In the genomic region with DNA sequence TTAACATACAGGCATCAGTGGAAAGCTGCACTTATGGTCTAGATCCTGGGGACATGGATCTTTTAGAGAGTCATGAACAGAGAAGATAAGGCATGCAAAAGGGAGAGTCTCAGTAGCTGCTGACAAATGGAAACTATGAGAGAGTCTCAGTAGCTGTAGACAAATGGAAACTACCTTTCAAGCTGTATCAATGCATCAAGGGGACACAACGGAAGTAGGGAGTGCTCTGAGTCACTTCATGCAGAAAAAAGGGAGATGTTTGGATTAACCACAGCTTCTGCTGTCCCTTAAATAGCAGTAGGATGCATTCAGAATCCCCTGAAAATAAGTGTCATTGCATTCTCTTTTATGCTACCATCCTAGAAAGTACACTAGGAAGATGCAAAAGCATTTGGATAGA, we compare ENCODE assay signal across 13 cellular contexts.
DNase-seq lines count a peak whose midpoint lies in the region; ATAC-seq, FAIRE-seq and TF ChIP-seq lines count a peak whose summit lies in the region.
"Had no signal": no experiment of that assay in that cellular context is flagged by ENCODE, and none has a peak within 500 bp of the region (broad histone marks: within the 10 kb centered on the region; RNA-seq: fewer than 3 reads in every experiment).

No MANE protein-coding gene starts in this region.

- H4K20me1 ChIP-seq in GM12878 (ENCODE audit: control insufficient read depth, insufficient read depth), result no peaks in the 10 kb centered on the region

- H3K79me2 ChIP-seq in GM12878 (ENCODE audit: control insufficient read depth, insufficient read depth, low read length), result no peaks in the 10 kb centered on the region

- ATAC-seq in GM18909 (IDR thresholded peaks at IDR 0.05; ENCODE audit: poor library complexity, unreplicated experiment) (peak; percentile 96), GM21717 (IDR thresholded peaks at IDR 0.05; ENCODE audit: unreplicated experiment) (peak; percentile 92), HG03097 (IDR thresholded peaks at IDR 0.05; ENCODE audit: low FRiP score, unreplicated experiment) (peak; percentile 86), GM12878 (peak; percentile 82), upper lobe of left lung (ENCODE audit: low FRiP score in 2 of 2) (no peak)

- intact Hi-C loops in GM12878 (cut with micrococcal nuclease; ENCODE audit: unreplicated experiment), result loop anchor here (2.0 kb wide), 1 partner anchor 23 kb away; no protein-coding TSS in a partner anchor

- no peak overlapping the region for H3K4me2 ChIP-seq in GM12878 (ENCODE audit: control insufficient read depth, insufficient read depth)

- peak; percentile 18 to 48; a peak in 2 of 4 replicates for TF ChIP-seq EP300 in GM12878 (IDR thresholded peaks at IDR 0.05; ENCODE audit: borderline replicate concordance in 1 of 2, control insufficient read depth in 1 of 2, low read depth in 2 of 2, low read length in 2 of 2)
- no peak for TF ChIP-seq EP300 in upper lobe of left lung (IDR thresholded peaks at IDR 0.05)

- SMC1A ChIA-PET in GM12878 (lab: Charles Lee; ENCODE audit: uncharacterized antibody, unreplicated experiment), result interaction anchor here (0.7 to 9.1 kb wide), 19 partner anchors 9 to 382 kb away, joined by 3 to 165 read pairs (median 3); partner anchors contain the start of gene LMO3

- H2AFZ ChIP-seq in GM12878 (ENCODE audit: control insufficient read depth, low read depth, low read length), result no peak overlapping the region

- TF ChIP-seq POLR2A in GM12878 (IDR thresholded peaks at IDR 0.05; ENCODE audit: low read depth, low read length) (no peak), upper lobe of left lung (IDR thresholded peaks at IDR 0.05) (no peak)

- DNase-seq in GM12878 (ENCODE audit: low read depth, low spot score) (peak; percentile 33), NOMO-1 (lab: John Stamatoyannopoulos, UW; ENCODE audit: unreplicated experiment in 2 of 2) (no peak), upper lobe of left lung (no peak)
- DNase-seq in stimulated activated CD4-positive, alpha-beta T cell treated with anti-CD3 and anti-CD28 coated beads, Interleukin-2, amount 100 ng/mL, for 24 hours, result no peak
- DNase-seq: activated CD8-positive, alpha-beta memory T cell treated with anti-CD3 and anti-CD28 coated beads for 24 hours; NCI-H226; stimulated activated CD4-positive, alpha-beta T cell treated with anti-CD3 and anti-CD28 coated beads, Interleukin-4, amount 100 ng/mL, for 1 hour; T-helper 9 cell had no signal

- TF ChIP-seq CTCF in GM12878 (IDR thresholded peaks at IDR 0.05 in 2 of 3, conservative IDR thresholded peaks at IDR 0.05 in 1 of 3; ENCODE audit: control insufficient read depth in 2 of 3, extremely low read depth in 1 of 3, insufficient read depth in 1 of 3, low read depth in 3 of 3, low read length in 3 of 3), result no peak
- TF ChIP-seq CTCF in upper lobe of left lung (IDR thresholded peaks at IDR 0.05), result no peak

- no peaks in the 10 kb centered on the region for H3K27me3 ChIP-seq in GM12878 (replicated peaks in 1 of 2; ENCODE audit: control insufficient read depth in 2 of 2, insufficient read depth in 2 of 2, low read length in 1 of 2)
- no peaks in the 10 kb centered on the region for H3K27me3 ChIP-seq in upper lobe of left lung

- RAD21 ChIA-PET in GM12878 (lab: Charles Lee; ENCODE audit: unreplicated experiment), result interaction anchor here (0.6 to 6.4 kb wide), 15 partner anchors 14 to 232 kb away, joined by 3 to 133 read pairs (median 4); no protein-coding TSS in a partner anchor

- H3K4me1 ChIP-seq in GM12878 (ENCODE audit: control insufficient read depth, insufficient read depth, low read length) (no peaks in the 10 kb centered on the region), upper lobe of left lung (no peaks in the 10 kb centered on the region)

- no peak for TF ChIP-seq RAD21 in GM12878 (IDR thresholded peaks at IDR 0.05; ENCODE audit: insufficient read depth, low read depth, low read length)

- whole genome bisulfite sequencing in GM12878 (ENCODE audit: insufficient coverage, insufficient replicate concordance, low lambda C conversion rate, missing lambda C conversion rate), result 0% methylated on average over 1 of the region's 1 CpG
- 50 to 61% methylated on average over 1 of the region's 1 CpG for WGBS in upper lobe of left lung, 2 donors

- no TSS peak for BruUV-seq in GM12878 (replicated peaks; lab: Mats Ljungman, UMichigan)

- H3K36me3 ChIP-seq in GM12878 (ENCODE audit: control insufficient read depth in 2 of 2, insufficient read depth in 2 of 2, low read length in 1 of 2) (no peaks in the 10 kb centered on the region), upper lobe of left lung (no peaks in the 10 kb centered on the region)

- CTCF ChIA-PET in GM12878 (lab: Yijun Ruan, JAX), result interaction anchor here (0.9 to 1.9 kb wide), 5 partner anchors 22 to 222 kb away, joined by 3 to 7 read pairs (median 4); no protein-coding TSS in a partner anchor

- H3K4me3 ChIP-seq in GM12878, result no peak overlapping the region
- H3K4me3 ChIP-seq in upper lobe of left lung, result no peak overlapping the region

- H3K9ac ChIP-seq in GM12878 (ENCODE audit: control insufficient read depth, insufficient read depth, low read length), result no peak overlapping the region

- no peaks in the 10 kb centered on the region for H3K9me3 ChIP-seq in GM12878 (replicated peaks; ENCODE audit: control insufficient read depth, insufficient read depth, low read length)
- H3K9me3 ChIP-seq in upper lobe of left lung, result no peaks in the 10 kb centered on the region

- in situ Hi-C loops in GM12878 (cut with MboI), result no loop called here

- POLR2A ChIA-PET in GM12878 (lab: Charles Lee), result interaction anchor here (0.9 to 6.4 kb wide), 4 partner anchors 23 to 223 kb away, joined by 3 to 77 read pairs (median 6); no protein-coding TSS in a partner anchor

- FAIRE-seq in GM12878 (lab: Jason Lieb, UNC), result no peak

- H3K27ac ChIP-seq in GM12878 (ENCODE audit: control insufficient read depth, insufficient read depth) (no peak overlapping the region), upper lobe of left lung (no peak overlapping the region)
- H3K27ac ChIP-seq: HL-60, RWPE1 had no signal

TF ChIP-seq in GM12878, 131 proteins besides CTCF, POLR2A, EP300 and RAD21 (continues in another document):
- TF ChIP-seq RUNX3 (IDR thresholded peaks at IDR 0.05; ENCODE audit: low read length), result peak; percentile 60; the same call in 1 of the 2 replicates
- TF ChIP-seq GATAD2B (conservative IDR thresholded peaks at IDR 0.05; ENCODE audit: low read depth), result peak; percentile 66
- peak; percentile 82 to 90 for TF ChIP-seq IKZF2 (IDR thresholded peaks at IDR 0.05)
- no peak for TF ChIP-seq JUND (IDR thresholded peaks at IDR 0.05; ENCODE audit: low read depth, low read length)
- TF ChIP-seq MLLT1 (IDR thresholded peaks at IDR 0.05), result no peak; the same call in 1 of the 2 replicates
- no peak for TF ChIP-seq BMI1 (IDR thresholded peaks at IDR 0.05; ENCODE audit: borderline replicate concordance)
- TF ChIP-seq, protein P1, sequence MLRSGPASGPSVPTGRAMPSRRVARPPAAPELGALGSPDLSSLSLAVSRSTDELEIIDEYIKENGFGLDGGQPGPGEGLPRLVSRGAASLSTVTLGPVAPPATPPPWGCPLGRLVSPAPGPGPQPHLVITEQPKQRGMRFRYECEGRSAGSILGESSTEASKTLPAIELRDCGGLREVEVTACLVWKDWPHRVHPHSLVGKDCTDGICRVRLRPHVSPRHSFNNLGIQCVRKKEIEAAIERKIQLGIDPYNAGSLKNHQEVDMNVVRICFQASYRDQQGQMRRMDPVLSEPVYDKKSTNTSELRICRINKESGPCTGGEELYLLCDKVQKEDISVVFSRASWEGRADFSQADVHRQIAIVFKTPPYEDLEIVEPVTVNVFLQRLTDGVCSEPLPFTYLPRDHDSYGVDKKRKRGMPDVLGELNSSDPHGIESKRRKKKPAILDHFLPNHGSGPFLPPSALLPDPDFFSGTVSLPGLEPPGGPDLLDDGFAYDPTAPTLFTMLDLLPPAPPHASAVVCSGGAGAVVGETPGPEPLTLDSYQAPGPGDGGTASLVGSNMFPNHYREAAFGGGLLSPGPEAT (IDR thresholded peaks at IDR 0.05; ENCODE audit: low read depth), result peak; percentile 91
- TF ChIP-seq NBN (IDR thresholded peaks at IDR 0.05), result 0 out of 2 replicates have a peak, but pooled peaks have one; percentile 30
- TF ChIP-seq EED (IDR thresholded peaks at IDR 0.05; ENCODE audit: low read depth), result peak; percentile 63
- TF ChIP-seq BACH1 (IDR thresholded peaks at IDR 0.05; ENCODE audit: borderline replicate concordance), result peak; percentile 71; the same call in 1 of the 2 replicates
- no peak for TF ChIP-seq STAT1 (conservative IDR thresholded peaks at IDR 0.05)
- TF ChIP-seq EZH2 (IDR thresholded peaks at IDR 0.05; ENCODE audit: borderline replicate concordance, control insufficient read depth, low read depth, low read length), result no peak
- TF ChIP-seq FOXM1 (IDR thresholded peaks at IDR 0.05; ENCODE audit: low read depth, low read length), result peak; percentile 37; the same call in 1 of the 2 replicates
- TF ChIP-seq IKZF1 (conservative IDR thresholded peaks at IDR 0.05), result peak; percentile 91
- TF ChIP-seq ATF7 (IDR thresholded peaks at IDR 0.05; ENCODE audit: low read depth), result peak; percentile 76; the same call in 1 of the 2 replicates
- TF ChIP-seq DPF2 (IDR thresholded peaks at IDR 0.05), result peak; percentile 73; the same call in 1 of the 2 replicates
- peak; percentile 34; the same call in 1 of the 2 replicates for TF ChIP-seq JUNB (IDR thresholded peaks at IDR 0.05)
- peak; percentile 37; the same call in 1 of the 2 replicates for TF ChIP-seq SMARCA5 (IDR thresholded peaks at IDR 0.05)

Comparison
In these comparisons a context has a peak if more than half of its experiments do, and no peak if none do; other contexts are left out.
1. ATAC-seq: peak in GM18909 (single experiment), GM21717 (single experiment), HG03097 (single experiment) and GM12878 (single experiment); none in upper lobe of left lung (0 of 2).